ENCODE assay signal across 15 cellular contexts in the genomic region with DNA sequence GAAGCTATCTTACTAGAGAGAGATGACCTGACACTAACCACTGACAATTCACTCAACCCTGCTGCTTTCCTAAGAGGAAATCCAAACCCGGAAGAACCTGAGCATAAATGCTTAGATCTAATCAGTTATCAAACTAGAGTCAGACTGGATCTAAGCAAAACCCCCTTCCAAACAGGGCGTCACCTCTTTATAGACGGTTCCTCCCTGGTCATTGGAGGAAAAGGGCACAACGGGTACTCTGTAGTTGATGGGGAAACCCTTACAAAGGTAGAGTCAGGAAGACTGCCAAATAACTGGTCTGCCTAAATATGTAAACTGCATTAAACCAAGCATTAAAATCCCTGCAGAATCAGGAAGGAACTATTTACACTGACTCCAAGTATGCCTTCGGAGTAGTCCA. TPM values are rescaled to one million over a fixed set of nuclear protein-coding genes. Genes with fewer than 3 reads are reported as not detected.
DNase-seq lines count a peak whose midpoint lies in the region; ATAC-seq and TF ChIP-seq lines count a peak whose summit lies in the region.
"Had no signal": no experiment of that assay in that cellular context is flagged by ENCODE, and none has a peak within 500 bp of the region (broad histone marks: within the 10 kb centered on the region; RNA-seq: fewer than 3 reads in every experiment).

No MANE protein-coding gene starts in this region.

- H3K4me1 ChIP-seq in GM23338 (ENCODE audit: insufficient read depth) (no peaks in the 10 kb centered on the region), mucosa of descending colon (ENCODE audit: low read depth) (no peaks in the 10 kb centered on the region), right cardiac atrium (ENCODE audit: control insufficient read depth, insufficient read depth, low read length) (no peaks in the 10 kb centered on the region)
- H3K4me1 ChIP-seq: BLaER1, HAP-1 had no signal

- ATAC-seq in GM23338 = no peak
- ATAC-seq in mucosa of descending colon = peak; percentile 93
- ATAC-seq in GM21528 (IDR thresholded peaks at IDR 0.05; ENCODE audit: low FRiP score, unreplicated experiment) = no peak
- no peak for ATAC-seq in HG02938 (IDR thresholded peaks at IDR 0.05; ENCODE audit: unreplicated experiment)
- no peak for ATAC-seq in right cardiac atrium
- ATAC-seq: CD8-positive, alpha-beta T cell; HepG2 had no signal

- H3K4me2 ChIP-seq in GM23338 = no peak overlapping the region
- H3K4me2 ChIP-seq: BLaER1 had no signal

- H3K36me3 ChIP-seq in GM23338 (ENCODE audit: insufficient read depth) (no peaks in the 10 kb centered on the region), mucosa of descending colon (ENCODE audit: low read depth) (no peaks in the 10 kb centered on the region)
- H3K36me3 ChIP-seq: BLaER1, HAP-1 had no signal

- no peak for DNase-seq in GM23338 (ENCODE audit: low spot score)
- DNase-seq in mucosa of descending colon = peak in 1 of 3 donors; percentile 26
- DNase-seq in activated naive CD8-positive, alpha-beta T cell treated with anti-CD3 and anti-CD28 coated beads for 36 hours = no peak
- DNase-seq in right cardiac atrium = no peak
- DNase-seq: 8988T; Calu3; CD8-positive, alpha-beta T cell; DMS79 treated with DMSO at 0.1 percent for 48 hours; GF-D8 had no signal

- H3K27me3 ChIP-seq in GM23338 (ENCODE audit: insufficient read depth) = no peaks in the 10 kb centered on the region
- no peaks in the 10 kb centered on the region for H3K27me3 ChIP-seq in right cardiac atrium (ENCODE audit: control insufficient read depth, insufficient read depth)
- H3K27me3 ChIP-seq: BLaER1 had no signal

- no peak overlapping the region for H3K27ac ChIP-seq in GM23338 (ENCODE audit: low read depth)
- H3K27ac ChIP-seq in VCaP = peak overlapping the region; percentile 55
- H3K27ac ChIP-seq in right cardiac atrium (ENCODE audit: low read length) = no peak overlapping the region
- H3K27ac ChIP-seq: BLaER1 had no signal

- H4K20me1 ChIP-seq in GM23338 (replicated peaks; ENCODE audit: insufficient read depth) = no peaks in the 10 kb centered on the region
- H4K20me1 ChIP-seq: BLaER1 had no signal

- H3K4me3 Mint-ChIP-seq in GM23338 = no peak overlapping the region
- H3K4me3 Mint-ChIP-seq in activated naive CD8-positive, alpha-beta T cell treated with anti-CD3 and anti-CD28 coated beads for 36 hours = no peak overlapping the region
- H3K4me3 Mint-ChIP-seq: CD8-positive, alpha-beta T cell had no signal

- H2AFZ ChIP-seq in GM23338 = peak overlapping the region; percentile 63; the same call in 1 of the 2 replicates

- no peak overlapping the region for H3K27ac Mint-ChIP-seq in GM23338
- no peak overlapping the region for H3K27ac Mint-ChIP-seq in activated naive CD8-positive, alpha-beta T cell treated with anti-CD3 and anti-CD28 coated beads for 36 hours
- H3K27ac Mint-ChIP-seq: CD8-positive, alpha-beta T cell had no signal

- H3K4me3 ChIP-seq in GM23338 (no peak overlapping the region), mucosa of descending colon (no peak overlapping the region), right cardiac atrium (ENCODE audit: low read length) (no peak overlapping the region)
- H3K4me3 ChIP-seq: BLaER1, HAP-1 had no signal

- H3K36me3 Mint-ChIP-seq in GM23338 (ENCODE audit: low read depth) = peaks cover 27% of the 10 kb centered on the region
- no peaks in the 10 kb centered on the region for H3K36me3 Mint-ChIP-seq in activated naive CD8-positive, alpha-beta T cell treated with anti-CD3 and anti-CD28 coated beads for 36 hours
- H3K36me3 Mint-ChIP-seq: CD8-positive, alpha-beta T cell had no signal

- no peaks in the 10 kb centered on the region for H3K79me2 ChIP-seq in GM23338 (replicated peaks; ENCODE audit: insufficient read depth)

- 82% methylated on average over 5 of the region's 5 CpGs for WGBS in right cardiac atrium

- peaks cover 26% of the 10 kb centered on the region for H3K9me2 ChIP-seq in GM23338 (ENCODE audit: insufficient read depth)

- no peaks in the 10 kb centered on the region for H3K27me3 Mint-ChIP-seq in GM23338 (ENCODE audit: insufficient read depth, low read depth, poor library complexity)
- peaks cover 25% of the 10 kb centered on the region for H3K27me3 Mint-ChIP-seq in activated naive CD8-positive, alpha-beta T cell treated with anti-CD3 and anti-CD28 coated beads for 36 hours

- H3K9me3 Mint-ChIP-seq in GM23338 = peaks cover 33% of the 10 kb centered on the region
- H3K9me3 Mint-ChIP-seq in activated naive CD8-positive, alpha-beta T cell treated with anti-CD3 and anti-CD28 coated beads for 36 hours = peaks cover 14% of the 10 kb centered on the region

- no peaks in the 10 kb centered on the region for H3F3A ChIP-seq in GM23338 (replicated peaks; ENCODE audit: low read depth)

- no peaks in the 10 kb centered on the region for H3K9me3 ChIP-seq in mucosa of descending colon
- no peaks in the 10 kb centered on the region for H3K9me3 ChIP-seq in right cardiac atrium (ENCODE audit: control insufficient read depth, low read length)
- H3K9me3 ChIP-seq: HAP-1 had no signal

- H3K4me1 Mint-ChIP-seq in GM23338 = no peaks in the 10 kb centered on the region; the same call in 2 of the 3 replicates
- H3K4me1 Mint-ChIP-seq in activated naive CD8-positive, alpha-beta T cell treated with anti-CD3 and anti-CD28 coated beads for 36 hours = no peaks in the 10 kb centered on the region

- intact Hi-C loops in mucosa of descending colon (cut with DNase I, micrococcal nuclease) = no loop called here
- intact Hi-C loops in right cardiac atrium (cut with DNase I) = no loop called here

- no peak for TF ChIP-seq CTCF in GM23338 (conservative IDR thresholded peaks at IDR 0.05; ENCODE audit: low read depth in 2 of 2)
- no peak for TF ChIP-seq CTCF in VCaP (conservative IDR thresholded peaks at IDR 0.05)
- TF ChIP-seq CTCF in mucosa of descending colon (IDR thresholded peaks at IDR 0.05) = no peak

TF ChIP-seq in GM23338, 12 proteins besides CTCF, POLR2A, EP300 and RAD21 (continues in another document):
- TF ChIP-seq ZNF462 (CRISPR knock-in tag; IDR thresholded peaks at IDR 0.05) = no peak
- TF ChIP-seq CREB1 (CRISPR knock-in tag; IDR thresholded peaks at IDR 0.05; ENCODE audit: low read depth) = no peak
- no peak for TF ChIP-seq ZNF114 (CRISPR knock-in tag; IDR thresholded peaks at IDR 0.05)

RNA-seq across cellular contexts. Expression of gene FSTL1, which starts 41.3 kb away (rescaled TPM):
- total RNA-seq in GM23338 (2014; rRNA removed; shearing (Covaris generic)) = 258 and 272 TPM in 2 replicates
- 49.1 and 50.8 TPM in 2 replicates for polyA plus RNA-seq in GM23338 (2016; fragmentation: Nextera tagmentation; extraction: Ambion mirVana)
- total RNA-seq in mucosa of descending colon = 100 to 1,000 TPM in 2 of 3 donors, 10 to 100 TPM in 1; 28.1 to 246 (median 108) TPM
- 1 to 10 TPM; 1.6 to 1.7 TPM for total RNA-seq in activated naive CD8-positive, alpha-beta T cell treated with anti-CD3 and anti-CD28 coated beads for 36 hours
- 100 to 1,000 TPM; 341 to 735 (median 465) TPM for total RNA-seq in right cardiac atrium
- 134 TPM for polyA plus RNA-seq in right cardiac atrium

Comparison
In these comparisons a context has a peak if more than half of its experiments do, and no peak if none do; other contexts are left out.
1. RNA of gene FSTL1, which starts 41.3 kb away (total RNA-seq): 341 to 735 TPM in right cardiac atrium, 258 to 272 TPM in GM23338 and 28.1 to 246 TPM in mucosa of descending colon; 1.6 to 1.7 TPM in activated naive CD8-positive, alpha-beta T cell treated with anti-CD3 and anti-CD28 coated beads for 36 hours; every median in the first group is over 10 times any median in the second.